Comparison of ENCODE assay signal across 13 cellular contexts in the genomic region with DNA sequence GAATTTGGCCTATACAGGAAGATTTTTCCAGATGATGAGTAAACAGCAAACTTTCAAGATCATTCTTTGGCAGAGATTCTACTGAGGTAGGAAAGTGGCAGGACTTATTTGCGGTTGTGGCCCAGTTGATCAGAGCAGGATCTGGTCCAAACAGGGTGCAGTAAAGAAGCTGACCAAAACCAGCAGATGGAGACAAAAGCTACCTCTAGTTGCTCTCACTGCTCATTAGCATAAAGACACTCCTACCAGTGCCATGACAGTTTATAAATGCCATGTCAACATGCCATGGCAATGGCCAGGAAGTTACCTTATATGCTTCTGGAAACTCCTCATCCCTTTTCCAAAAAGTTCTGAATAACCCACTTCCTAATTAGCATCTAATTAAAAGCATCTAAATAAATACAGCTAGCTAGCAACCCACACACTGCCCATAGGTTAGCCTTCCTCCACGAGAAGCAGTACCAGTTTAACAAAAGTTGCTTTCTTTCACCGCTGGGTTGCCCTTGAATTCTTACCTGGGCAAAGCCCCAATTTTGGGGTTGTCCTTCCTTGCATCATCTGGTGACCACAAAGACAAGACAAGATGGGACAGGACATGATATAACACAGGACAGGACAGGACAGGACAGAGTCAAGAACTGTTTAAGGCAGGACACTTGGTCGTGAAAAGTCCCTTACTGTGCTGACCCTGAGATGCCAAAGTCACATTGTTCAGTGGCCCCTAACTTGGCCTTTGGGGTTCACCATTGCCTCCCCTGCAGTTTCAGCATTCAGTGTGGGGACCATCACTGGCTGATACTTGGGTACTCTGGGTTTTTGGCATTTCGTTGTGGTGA. TPM values are rescaled to one million over a fixed set of nuclear protein-coding genes. Genes with fewer than 3 reads are reported as not detected.
A peak's percentile ranks its signal among the peaks of the same experiment; 100 is the strongest.
DNase-seq lines count a peak whose midpoint lies in the region; ATAC-seq and TF ChIP-seq lines count a peak whose summit lies in the region.
"Not testable (repeated sequence)": the region's sequence is repeated elsewhere in the genome, so short reads cannot be mapped to it uniquely, and the experiment has no call there.
"Had no signal": no experiment of that assay in that cellular context is flagged by ENCODE, and none has a peak within 500 bp of the region (broad histone marks: within the 10 kb centered on the region; RNA-seq: fewer than 3 reads in every experiment).

No MANE protein-coding gene starts in this region.

- H3K4me3 ChIP-seq in esophagus squamous epithelium, mucosa of descending colon, upper lobe of left lung: not testable (repeated sequence)

- H3K27ac Mint-ChIP-seq in T-helper 17 cell, result peak overlapping the region; percentile 34
- H3K27ac Mint-ChIP-seq in activated naive CD4-positive, alpha-beta T cell treated with anti-CD3 and anti-CD28 coated beads, Interleukin-2, amount 50 U/mL, for 72 hours, result peak overlapping the region in 1 of 2 donors; percentile 32

- not testable (repeated sequence) for TF ChIP-seq POLR2A in esophagus squamous epithelium (IDR thresholded peaks at IDR 0.05); upper lobe of left lung (IDR thresholded peaks at IDR 0.05)

- not testable (repeated sequence) for H3K4me3 Mint-ChIP-seq in T-helper 17 cell

- ATAC-seq in GM18498 (IDR thresholded peaks at IDR 0.05; ENCODE audit: unreplicated experiment) (peak; percentile 53), GM21723 (IDR thresholded peaks at IDR 0.05; ENCODE audit: unreplicated experiment) (peak; percentile 71), HG03469 (IDR thresholded peaks at IDR 0.05; ENCODE audit: unreplicated experiment) (peak; percentile 64), T-helper 17 cell (peak; percentile 96), mucosa of descending colon (peak; percentile 94), upper lobe of left lung (ENCODE audit: low FRiP score in 2 of 2) (peak; percentile 81 to 88)
- ATAC-seq in activated naive CD4-positive, alpha-beta T cell treated with anti-CD3 and anti-CD28 coated beads, Interleukin-2, amount 50 U/mL, for 72 hours, result peak; percentile 88 to 98

- H3K4me1 ChIP-seq in esophagus squamous epithelium; mucosa of descending colon (ENCODE audit: low read depth); upper lobe of left lung: not testable (repeated sequence)

- intact Hi-C loops in esophagus squamous epithelium (cut with DNase I); mucosa of descending colon (cut with DNase I, micrococcal nuclease): not testable (repeated sequence)

- not testable (repeated sequence) for H3K4me1 Mint-ChIP-seq in T-helper 17 cell

- H3K36me3 ChIP-seq in esophagus squamous epithelium; mucosa of descending colon (ENCODE audit: low read depth); upper lobe of left lung: not testable (repeated sequence)

- TF ChIP-seq EP300 in upper lobe of left lung (IDR thresholded peaks at IDR 0.05), result not testable (repeated sequence)

- peak in 4 of 6 experiments; percentile 9 to 44 (median 20) for TF ChIP-seq CTCF in esophagus squamous epithelium (IDR thresholded peaks at IDR 0.05)
- TF ChIP-seq CTCF in mucosa of descending colon (IDR thresholded peaks at IDR 0.05), result not testable (repeated sequence)
- peak in 3 of 6 experiments; percentile 25 to 43 (median 40) for TF ChIP-seq CTCF in upper lobe of left lung (IDR thresholded peaks at IDR 0.05)

- not testable (repeated sequence) for H3K9me3 Mint-ChIP-seq in activated naive CD4-positive, alpha-beta T cell treated with anti-CD3 and anti-CD28 coated beads, Interleukin-2, amount 50 U/mL, for 72 hours

- not testable (repeated sequence) for H3K27me3 Mint-ChIP-seq in T-helper 17 cell

- not testable (repeated sequence) for H3K9me3 ChIP-seq in T-helper 17 cell (ENCODE audit: control insufficient read depth, low read length, poor library complexity, severe bottlenecking); esophagus squamous epithelium; mucosa of descending colon; upper lobe of left lung

- 47 to 80% methylated on average over 1 to 3 of the region's 5 CpGs for WGBS in esophagus squamous epithelium, 2 donors
- WGBS in upper lobe of left lung, 2 donors, result 89 to 90% methylated on average over 3 of the region's 5 CpGs

- not testable (repeated sequence) for H3K27ac ChIP-seq in esophagus squamous epithelium, upper lobe of left lung

- H3K27me3 ChIP-seq in esophagus squamous epithelium, upper lobe of left lung: not testable (repeated sequence)

- DNase-seq in T-helper 17 cell; activated naive CD4-positive, alpha-beta T cell treated with anti-CD3 and anti-CD28 coated beads, Interleukin-2, amount 50 U/mL, for 72 hours (ENCODE audit: low spot score in 2 of 2); esophagus squamous epithelium (lab: John Stamatoyannopoulos, UW); mucosa of descending colon; upper lobe of left lung: not testable (repeated sequence)

- not testable (repeated sequence) for H3K36me3 Mint-ChIP-seq in T-helper 17 cell (ENCODE audit: low read depth); activated naive CD4-positive, alpha-beta T cell treated with anti-CD3 and anti-CD28 coated beads, Interleukin-2, amount 50 U/mL, for 72 hours

RNA-seq across cellular contexts. Expression of a gene that starts 59.2 kb away (rescaled TPM):
- total RNA-seq in T-helper 17 cell, result not detected
- total RNA-seq in activated naive CD4-positive, alpha-beta T cell treated with anti-CD3 and anti-CD28 coated beads, Interleukin-2, amount 50 U/mL, for 72 hours, result not detected
- total RNA-seq in esophagus squamous epithelium, result not detected
- total RNA-seq in mucosa of descending colon, result not detected
- not detected for total RNA-seq in upper lobe of left lung
- total RNA-seq: aorta; gastroesophageal sphincter; neural crest cell; prostate gland; T-helper 1 cell treated with Interleukin-12 subunit alpha and Interleukin-12 subunit beta and Interleukin-4 antibody, amounts not matched to agents 30 ng/mL and 1 ng/mL, for 36 hours had no signal
